In the genomic region with DNA sequence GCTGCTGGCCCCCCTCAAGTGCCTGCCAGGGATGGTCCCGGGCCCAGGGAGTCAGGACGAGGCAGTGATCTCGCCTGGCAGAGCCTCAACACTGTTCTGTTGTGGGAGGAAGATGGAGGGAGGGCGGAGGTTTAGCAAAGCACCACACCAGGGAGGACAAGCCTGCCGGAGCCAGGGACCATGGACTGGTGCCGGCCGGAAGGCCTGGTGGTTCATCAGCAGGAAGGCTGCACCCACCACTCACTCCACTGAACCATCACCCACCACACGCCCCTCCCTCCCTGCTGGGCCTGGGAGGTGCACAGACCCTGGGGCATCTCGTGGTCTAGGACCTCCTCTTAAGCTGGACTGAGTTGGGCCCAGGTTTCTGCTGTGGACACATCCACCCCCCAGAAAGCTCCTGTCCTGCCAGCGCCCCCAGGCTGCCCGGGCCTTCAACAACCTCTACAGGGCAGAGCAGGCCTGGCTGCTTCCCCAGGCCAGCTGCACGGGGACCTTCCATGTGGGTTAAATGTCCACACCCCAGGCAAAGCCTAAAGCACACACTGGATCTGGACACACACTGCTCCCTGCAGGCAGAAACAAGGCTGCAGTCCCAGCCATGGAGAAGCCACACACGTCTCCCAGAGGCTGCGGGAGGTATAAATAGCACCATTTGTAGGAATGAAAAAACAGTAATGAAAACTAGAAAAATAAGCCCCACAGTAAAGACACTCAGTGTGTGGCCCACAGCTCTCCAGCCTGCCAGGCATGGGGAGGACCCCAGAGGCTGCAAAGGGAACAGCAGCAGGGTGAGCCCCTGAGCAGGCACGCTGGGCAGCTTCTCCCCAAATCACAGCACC, we compare ENCODE assay signal across 10 cellular contexts. TPM values are rescaled to one million over a fixed set of nuclear protein-coding genes. Genes with fewer than 3 reads are reported as not detected.
DNase-seq lines count a peak whose midpoint lies in the region; ATAC-seq, FAIRE-seq and TF ChIP-seq lines count a peak whose summit lies in the region.
"Had no signal": no experiment of that assay in that cellular context is flagged by ENCODE, and none has a peak within 500 bp of the region (broad histone marks: within the 10 kb centered on the region; RNA-seq: fewer than 3 reads in every experiment).

No MANE protein-coding gene starts in this region.

- peaks cover 0 to 22% (median 1%) of the 10 kb centered on the region in 4 donors for H3K4me1 Mint-ChIP-seq in CD4-positive, alpha-beta memory T cell

- H3K27ac ChIP-seq in GM23248 (no peak overlapping the region), SK-N-MC (peak overlapping the region; percentile 54; the same call in 1 of the 2 replicates), small intestine (ENCODE audit: low read depth in 1 of 2, low read length in 1 of 2) (no peak overlapping the region)
- no peak overlapping the region for H3K27ac ChIP-seq in CD4-positive, alpha-beta memory T cell (ENCODE audit: low read depth, low read length)

- no peak for FAIRE-seq in small intestine (lab: Jason Lieb, UNC)

- intact Hi-C loops in CD4-positive, alpha-beta memory T cell (cut with micrococcal nuclease) = no loop called here

- H3K9ac ChIP-seq in GM23248 (peak overlapping the region; percentile 34; the same call in 1 of the 2 replicates), SK-N-MC (ENCODE audit: insufficient read length) (no peak overlapping the region)

- H3K36me3 ChIP-seq in GM23248 (ENCODE audit: low read depth) (no peaks in the 10 kb centered on the region), SK-N-MC (ENCODE audit: insufficient read depth, low read length) (no peaks in the 10 kb centered on the region), small intestine (ENCODE audit: control insufficient read depth in 2 of 2, insufficient read depth in 2 of 2, low read length in 2 of 2) (peaks cover 0 to 3% of the 10 kb centered on the region in 2 donors)
- H3K36me3 ChIP-seq in CD4-positive, alpha-beta memory T cell (ENCODE audit: insufficient read depth, low read length) = no peaks in the 10 kb centered on the region

- POLR2A ChIA-PET in CD4-positive, alpha-beta memory T cell (lab: Charles Lee; ENCODE audit: partially characterized antibody) = no interaction called here

- H2AFZ ChIP-seq in GM23248 = no peak overlapping the region

- 33 to 47% methylated on average over 14 to 15 of the region's 15 CpGs for WGBS in GM23248 (ENCODE audit: low coverage in 1 of 2, low lambda C conversion rate in 2 of 2, missing lambda C conversion rate in 2 of 2), 2 experiments
- WGBS in small intestine, 3 donors = 70 to 84% (median 83%) methylated on average over 15 of the region's 15 CpGs

- peak; percentile 78 for DNase-seq in GM23248
- DNase-seq in SK-N-MC (ENCODE audit: low read depth, low spot score) = no peak
- peak; percentile 69 to 88 for DNase-seq in foreskin fibroblast
- DNase-seq in smooth muscle cell of the brain vasculature (ENCODE audit: low read depth, low spot score) = peak; percentile 54
- no peak for DNase-seq in CD4-positive, alpha-beta memory T cell
- no peak for DNase-seq in NCI-H1930 (lab: John Stamatoyannopoulos, UW)
- no peak for DNase-seq in small intestine
- DNase-seq: tibial artery had no signal

- no peak for ATAC-seq in HG03439 (IDR thresholded peaks at IDR 0.05; ENCODE audit: unreplicated experiment)

- H4K20me1 ChIP-seq in GM23248 (ENCODE audit: insufficient read depth) = no peaks in the 10 kb centered on the region

- H3K9me2 ChIP-seq in GM23248 (ENCODE audit: insufficient read depth) = no peaks in the 10 kb centered on the region

- H3K27ac Mint-ChIP-seq in CD4-positive, alpha-beta memory T cell = no peak overlapping the region
- H3K27ac Mint-ChIP-seq: natural killer cell treated with Interleukin-12 subunit alpha and Interleukin-12 subunit beta and Interleukin-15 and Interleukin-18, amount 100 ng/mL, for 72 hours had no signal

- H3K4me1 ChIP-seq in GM23248 (ENCODE audit: insufficient read depth) (peaks cover 8% of the 10 kb centered on the region), small intestine (ENCODE audit: control insufficient read depth in 2 of 2, insufficient read depth in 1 of 2, low read depth in 1 of 2, low read length in 1 of 2) (no peaks in the 10 kb centered on the region)
- H3K4me1 ChIP-seq in CD4-positive, alpha-beta memory T cell (ENCODE audit: insufficient read depth, low read length) = no peaks in the 10 kb centered on the region

- H3K79me2 ChIP-seq in GM23248 (ENCODE audit: insufficient read depth) = peaks cover 67% of the 10 kb centered on the region

- peaks cover 0 to 3% (median 0%) of the 10 kb centered on the region in 8 donors for H3K9me3 Mint-ChIP-seq in CD4-positive, alpha-beta memory T cell
- H3K9me3 Mint-ChIP-seq: natural killer cell treated with Interleukin-12 subunit alpha and Interleukin-12 subunit beta and Interleukin-15 and Interleukin-18, amount 100 ng/mL, for 72 hours had no signal

- H3K9me3 ChIP-seq in GM23248 (ENCODE audit: low read depth) = no peaks in the 10 kb centered on the region
- no peaks in the 10 kb centered on the region for H3K9me3 ChIP-seq in SK-N-MC (ENCODE audit: low read depth, low read length)
- no peaks in the 10 kb centered on the region for H3K9me3 ChIP-seq in CD4-positive, alpha-beta memory T cell (ENCODE audit: control insufficient read depth in 1 of 2, low read length in 2 of 2)
- H3K9me3 ChIP-seq in small intestine (ENCODE audit: control insufficient read depth, low read depth) = no peaks in the 10 kb centered on the region
- H3K9me3 ChIP-seq: tibial artery had no signal

- no peak overlapping the region for H3K4me3 Mint-ChIP-seq in CD4-positive, alpha-beta memory T cell
- H3K4me3 Mint-ChIP-seq: natural killer cell treated with Interleukin-12 subunit alpha and Interleukin-12 subunit beta and Interleukin-15 and Interleukin-18, amount 100 ng/mL, for 72 hours had no signal

- H3K27me3 ChIP-seq in GM23248 (replicated peaks; ENCODE audit: insufficient read depth) (no peaks in the 10 kb centered on the region), small intestine (ENCODE audit: control insufficient read depth in 2 of 2, insufficient read depth in 2 of 2, low read length in 2 of 2) (no peaks in the 10 kb centered on the region)
- no peaks in the 10 kb centered on the region for H3K27me3 ChIP-seq in CD4-positive, alpha-beta memory T cell (ENCODE audit: insufficient read depth, low read length)
- H3K27me3 ChIP-seq: tibial artery had no signal

- no peaks in the 10 kb centered on the region for H3K36me3 Mint-ChIP-seq in CD4-positive, alpha-beta memory T cell
- H3K36me3 Mint-ChIP-seq: natural killer cell treated with Interleukin-12 subunit alpha and Interleukin-12 subunit beta and Interleukin-15 and Interleukin-18, amount 100 ng/mL, for 72 hours had no signal

- H3K4me2 ChIP-seq in GM23248 (ENCODE audit: unreplicated experiment) = no peak overlapping the region

- H3F3A ChIP-seq in GM23248 (ENCODE audit: insufficient read depth) = no peaks in the 10 kb centered on the region

- H3K4me3 ChIP-seq in GM23248 (no peak overlapping the region), SK-N-MC (no peak overlapping the region), foreskin fibroblast (ENCODE audit: low read depth in 1 of 2, low read length in 2 of 2) (no peak overlapping the region), small intestine (ENCODE audit: low read depth in 1 of 2, low read length in 2 of 2) (no peak overlapping the region)
- no peak overlapping the region for H3K4me3 ChIP-seq in CD4-positive, alpha-beta memory T cell (ENCODE audit: low read length in 2 of 2)
- H3K4me3 ChIP-seq: tibial artery had no signal

- peak; percentile 62 for TF ChIP-seq CTCF in foreskin fibroblast (IDR thresholded peaks at IDR 0.05; ENCODE audit: low read depth, low read length)

- no peaks in the 10 kb centered on the region for H3K27me3 Mint-ChIP-seq in CD4-positive, alpha-beta memory T cell
- H3K27me3 Mint-ChIP-seq: natural killer cell treated with Interleukin-12 subunit alpha and Interleukin-12 subunit beta and Interleukin-15 and Interleukin-18, amount 100 ng/mL, for 72 hours had no signal

- in situ Hi-C loops in GM23248 (cut with MboI) = no loop called here

- CTCF ChIA-PET in CD4-positive, alpha-beta memory T cell (lab: Charles Lee; ENCODE audit: partially characterized antibody) = no interaction called here

RNA-seq across cellular contexts. Expression of gene TMEM240, which starts 10.4 kb away (rescaled TPM):
- total RNA-seq in GM23248 (2014; rRNA removed; shearing (Covaris generic)) = 1.1 and 3.3 TPM in 2 replicates
- polyA plus RNA-seq in GM23248 (2016; fragmentation: Nextera tagmentation; extraction: Ambion mirVana) = 0.44 and 0.76 TPM in 2 replicates
- 1 to 10 TPM; 1.8 to 2.8 TPM for total RNA-seq in CD4-positive, alpha-beta memory T cell
- polyA plus RNA-seq in CD4-positive, alpha-beta memory T cell = not detected
- polyA plus RNA-seq in small intestine = 1 to 10 TPM in 2 of 3 donors, not detected in 1; 1.6 to 3.7 TPM

RNA-seq across cellular contexts. Expression of gene SSU72, which starts 23.9 kb away (rescaled TPM):
- 60.8 and 69.2 TPM in 2 replicates for total RNA-seq in GM23248 (2014; rRNA removed; shearing (Covaris generic))
- polyA plus RNA-seq in GM23248 (2016; fragmentation: Nextera tagmentation; extraction: Ambion mirVana) (195 and 204 TPM in 2 replicates), small intestine (100 to 1,000 TPM; 115 to 140 (median 133) TPM)
- 100 to 1,000 TPM; 128 to 132 TPM for total RNA-seq in CD4-positive, alpha-beta memory T cell
- 100 to 1,000 TPM; 202 to 209 TPM for polyA plus RNA-seq in CD4-positive, alpha-beta memory T cell

RNA-seq across cellular contexts. Expression of gene ATAD3A, which starts 38.9 kb away (rescaled TPM):
- total RNA-seq in GM23248 (2014; rRNA removed; shearing (Covaris generic)) = 45.8 and 54.5 TPM in 2 replicates
- polyA plus RNA-seq in GM23248 (2016; fragmentation: Nextera tagmentation; extraction: Ambion mirVana) (42.8 and 44.9 TPM in 2 replicates), small intestine (10 to 100 TPM; 24.2 to 42.1 (median 25.9) TPM)
- 10 to 100 TPM; 23.0 to 24.7 TPM for total RNA-seq in CD4-positive, alpha-beta memory T cell
- 10 to 100 TPM in 1 of 2 donors, 1 to 10 TPM in 1; 9.5 to 12.2 TPM for polyA plus RNA-seq in CD4-positive, alpha-beta memory T cell

RNA-seq across cellular contexts. Expression of gene FNDC10, which starts 49.1 kb away (rescaled TPM):
- total RNA-seq in GM23248 (2014; rRNA removed; shearing (Covaris generic)) = 7.7 and 9.8 TPM in 2 replicates
- polyA plus RNA-seq in GM23248 (2016; fragmentation: Nextera tagmentation; extraction: Ambion mirVana) (3.1 and 3.9 TPM in 2 replicates), small intestine (1 to 10 TPM in 2 of 3 donors, under 1 TPM in 1; 0.54 to 2.9 (median 2.2) TPM)
- 1 to 10 TPM; 2.7 to 2.9 TPM for total RNA-seq in CD4-positive, alpha-beta memory T cell
- polyA plus RNA-seq in CD4-positive, alpha-beta memory T cell = 1 to 10 TPM in 1 of 2 donors, under 1 TPM in 1; 0.72 to 1.3 TPM

Comparison
In these comparisons a context has a peak if more than half of its experiments do, and no peak if none do; other contexts are left out.
1. DNase-seq: peak in GM23248 (single experiment), foreskin fibroblast (2 of 2) and smooth muscle cell of the brain vasculature (single experiment); none in SK-N-MC (single experiment), CD4-positive, alpha-beta memory T cell (0 of 5), NCI-H1930 (0 of 2) and small intestine (single experiment).